ENCODE assay signal across 10 cellular contexts in genomic region chr3:172953576-172953975, GRCh38.
"Had no signal": no experiment of that assay in that cellular context is flagged by ENCODE, and none has a peak within 500 bp of the region (broad histone marks: within the 10 kb centered on the region; RNA-seq: fewer than 3 reads in every experiment).

No MANE protein-coding gene starts in this region.

- ATAC-seq: activated CD8-positive, alpha-beta memory T cell treated with anti-CD3 and anti-CD28 coated beads, Interleukin-2, amount 10 ng/mL, durations not matched to agents 7 days and 5 days; natural killer cell treated with Interleukin-12 subunit alpha and Interleukin-12 subunit beta and Interleukin-15 and Interleukin-18, amount 100 ng/mL, for 72 hours had no signal

- H3K4me1 Mint-ChIP-seq: activated CD8-positive, alpha-beta memory T cell treated with anti-CD3 and anti-CD28 coated beads, Interleukin-2, amount 10 ng/mL, durations not matched to agents 7 days and 5 days; activated naive CD4-positive, alpha-beta T cell treated with anti-CD3 and anti-CD28 coated beads, Interleukin-2, amount 10 ng/mL, durations not matched to agents 7 days and 5 days had no signal

- H3K36me3 Mint-ChIP-seq: activated CD4-positive, alpha-beta memory T cell treated with anti-CD3 and anti-CD28 coated beads for 36 hours; activated CD8-positive, alpha-beta memory T cell treated with anti-CD3 and anti-CD28 coated beads, Interleukin-2, amount 10 ng/mL, durations not matched to agents 7 days and 5 days; activated naive CD4-positive, alpha-beta T cell treated with anti-CD3 and anti-CD28 coated beads, Interleukin-2, amount 10 ng/mL, durations not matched to agents 7 days and 5 days; natural killer cell treated with Interleukin-12 subunit alpha and Interleukin-12 subunit beta and Interleukin-15 and Interleukin-18, amount 100 ng/mL, for 72 hours had no signal

- H3K27ac Mint-ChIP-seq: activated CD4-positive, alpha-beta memory T cell treated with anti-CD3 and anti-CD28 coated beads for 36 hours; activated CD8-positive, alpha-beta memory T cell treated with anti-CD3 and anti-CD28 coated beads, Interleukin-2, amount 10 ng/mL, durations not matched to agents 7 days and 5 days; activated naive CD4-positive, alpha-beta T cell treated with anti-CD3 and anti-CD28 coated beads, Interleukin-2, amount 10 ng/mL, durations not matched to agents 7 days and 5 days; activated T-cell treated with anti-CD3 and anti-CD28 coated beads, Interleukin-2, amount 50 U/mL, for 24 hours; natural killer cell treated with Interleukin-12 subunit alpha and Interleukin-12 subunit beta and Interleukin-15 and Interleukin-18, amount 100 ng/mL, for 72 hours had no signal

- DNase-seq: activated CD4-positive, alpha-beta memory T cell treated with anti-CD3 and anti-CD28 coated beads for 36 hours; activated CD8-positive, alpha-beta memory T cell treated with anti-CD3 and anti-CD28 coated beads, Interleukin-2, amount 10 ng/mL, durations not matched to agents 7 days and 5 days; activated naive CD4-positive, alpha-beta T cell treated with anti-CD3 and anti-CD28 coated beads, Interleukin-2, amount 10 ng/mL, durations not matched to agents 7 days and 5 days; activated T-cell treated with anti-CD3 and anti-CD28 coated beads, Interleukin-2, amount 50 U/mL, for 24 hours; head of caudate nucleus; mesendoderm; stimulated activated CD4-positive, alpha-beta T cell treated with anti-CD3 and anti-CD28 coated beads, Interleukin-12 subunit alpha, Interleukin-12 subunit beta, amount 100 ng/mL, for 4 hours; stimulated activated CD4-positive, alpha-beta T cell treated with anti-CD3 and anti-CD28 coated beads, Interleukin-2, amount 100 ng/mL, for 24 hours; WERI-Rb-1 had no signal

- H3K9me3 Mint-ChIP-seq: activated CD4-positive, alpha-beta memory T cell treated with anti-CD3 and anti-CD28 coated beads for 36 hours; activated naive CD4-positive, alpha-beta T cell treated with anti-CD3 and anti-CD28 coated beads, Interleukin-2, amount 10 ng/mL, durations not matched to agents 7 days and 5 days had no signal

- H3K4me3 Mint-ChIP-seq: activated CD4-positive, alpha-beta memory T cell treated with anti-CD3 and anti-CD28 coated beads for 36 hours; activated CD8-positive, alpha-beta memory T cell treated with anti-CD3 and anti-CD28 coated beads, Interleukin-2, amount 10 ng/mL, durations not matched to agents 7 days and 5 days; activated naive CD4-positive, alpha-beta T cell treated with anti-CD3 and anti-CD28 coated beads, Interleukin-2, amount 10 ng/mL, durations not matched to agents 7 days and 5 days; activated T-cell treated with anti-CD3 and anti-CD28 coated beads, Interleukin-2, amount 50 U/mL, for 24 hours; natural killer cell treated with Interleukin-12 subunit alpha and Interleukin-12 subunit beta and Interleukin-15 and Interleukin-18, amount 100 ng/mL, for 72 hours had no signal
